9 cellular contexts compared by ENCODE assay signal in the genomic region with DNA sequence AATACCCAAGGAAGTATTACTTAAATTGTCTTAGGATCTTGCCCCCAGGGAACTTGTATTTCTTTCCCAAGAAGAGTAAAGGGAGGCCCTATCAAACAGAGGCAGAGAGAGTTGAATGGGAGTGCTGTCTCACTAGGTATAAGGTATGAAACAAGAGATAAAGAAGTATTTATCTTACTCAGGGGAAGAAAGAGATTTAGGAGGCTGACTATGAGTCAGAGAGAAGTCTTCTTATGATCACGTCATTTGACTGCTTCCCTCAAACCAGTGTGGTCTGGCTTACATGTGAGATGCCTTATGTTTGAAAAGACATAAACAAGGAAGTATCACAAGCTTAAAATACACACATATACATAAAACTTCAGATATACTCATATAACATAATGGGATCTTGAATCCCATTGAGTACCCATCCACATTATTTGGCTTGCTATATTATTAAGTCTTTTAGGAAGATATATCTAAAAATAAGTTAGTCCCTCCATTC. TPM values are rescaled to one million over a fixed set of nuclear protein-coding genes. Genes with fewer than 3 reads are reported as not detected.
DNase-seq lines count a peak whose midpoint lies in the region; ATAC-seq and TF ChIP-seq lines count a peak whose summit lies in the region.
"Had no signal": no experiment of that assay in that cellular context is flagged by ENCODE, and none has a peak within 500 bp of the region (broad histone marks: within the 10 kb centered on the region; RNA-seq: fewer than 3 reads in every experiment).

No MANE protein-coding gene starts in this region.

- H3K4me1 Mint-ChIP-seq in activated T-cell treated with anti-CD3 and anti-CD28 coated beads, Interleukin-2, amount 50 U/mL, for 72 hours (ENCODE audit: low read depth), result peaks cover 96% of the 10 kb centered on the region
- peaks cover 43% of the 10 kb centered on the region for H3K4me1 Mint-ChIP-seq in mesothelial cell of epicardium

- H3K36me3 Mint-ChIP-seq in activated T-cell treated with anti-CD3 and anti-CD28 coated beads, Interleukin-2, amount 50 U/mL, for 72 hours (ENCODE audit: insufficient read depth in 2 of 2), result peaks cover 7 to 13% of the 10 kb centered on the region in 2 donors
- no peaks in the 10 kb centered on the region for H3K36me3 Mint-ChIP-seq in mesothelial cell of epicardium

- in situ Hi-C loops in Caki2 (cut with HindIII; ENCODE audit: low pct_unique_long_range_greater_than_20kb, low sequenced_read_pairs), result no loop called here

- no peaks in the 10 kb centered on the region for H3K36me3 ChIP-seq in ovary

- 75 to 95% (median 79%) methylated on average over 1 of the region's 1 CpG for WGBS in ovary, 3 donors

- H3K27me3 ChIP-seq in ovary, result no peaks in the 10 kb centered on the region

- intact Hi-C loops in ovary (cut with DNase I), result no loop called here

- peaks cover 16% of the 10 kb centered on the region for H3K27me3 Mint-ChIP-seq in activated T-cell treated with anti-CD3 and anti-CD28 coated beads, Interleukin-2, amount 50 U/mL, for 72 hours (ENCODE audit: low read depth)
- no peaks in the 10 kb centered on the region for H3K27me3 Mint-ChIP-seq in mesothelial cell of epicardium (ENCODE audit: low read depth)

- TF ChIP-seq POLR2A in ovary (IDR thresholded peaks at IDR 0.05), result no peak

- peak overlapping the region; percentile 78 to 91 for H3K4me3 Mint-ChIP-seq in activated T-cell treated with anti-CD3 and anti-CD28 coated beads, Interleukin-2, amount 50 U/mL, for 72 hours
- no peak overlapping the region for H3K4me3 Mint-ChIP-seq in mesothelial cell of epicardium

- no peak overlapping the region for H3K27ac ChIP-seq in ovary

- TF ChIP-seq CTCF in ovary (IDR thresholded peaks at IDR 0.05) (no peak), mesothelial cell of epicardium (IDR thresholded peaks at IDR 0.05; ENCODE audit: unreplicated experiment) (no peak)

- no peak for TF ChIP-seq EP300 in ovary (IDR thresholded peaks at IDR 0.05)

- DNase-seq in Caki2 (ENCODE audit: low read depth) (peak; percentile 78), kidney tubule cell (ENCODE audit: low spot score) (peak; percentile 85), ovary (no peak), middle frontal gyrus (ENCODE audit: extremely low spot score, low spot score) (no peak), mesothelial cell of epicardium (ENCODE audit: low spot score in 2 of 2, unreplicated experiment in 2 of 2) (no peak)
- peak; percentile 59 to 71 for DNase-seq in activated T-cell treated with anti-CD3 and anti-CD28 coated beads, Interleukin-2, amount 50 U/mL, for 72 hours

- no peak overlapping the region for H3K4me3 ChIP-seq in ovary

- peaks cover 0 to 3% of the 10 kb centered on the region in 2 donors for H3K9me3 Mint-ChIP-seq in activated T-cell treated with anti-CD3 and anti-CD28 coated beads, Interleukin-2, amount 50 U/mL, for 72 hours
- H3K9me3 Mint-ChIP-seq in mesothelial cell of epicardium, result no peaks in the 10 kb centered on the region

- H3K9me3 ChIP-seq in ovary, result no peaks in the 10 kb centered on the region

- H3K4me1 ChIP-seq in ovary (ENCODE audit: insufficient read depth), result no peaks in the 10 kb centered on the region

- H3K27ac Mint-ChIP-seq in activated T-cell treated with anti-CD3 and anti-CD28 coated beads, Interleukin-2, amount 50 U/mL, for 72 hours, result peak overlapping the region; percentile 94
- no peak overlapping the region for H3K27ac Mint-ChIP-seq in mesothelial cell of epicardium

- ATAC-seq in GM19467 (IDR thresholded peaks at IDR 0.05; ENCODE audit: unreplicated experiment), result peak; percentile 32
- ATAC-seq in HG03565 (IDR thresholded peaks at IDR 0.05; ENCODE audit: unreplicated experiment), result peak; percentile 48
- ATAC-seq in activated T-cell treated with anti-CD3 and anti-CD28 coated beads, Interleukin-2, amount 50 U/mL, for 72 hours (replicated peaks in 1 of 2), result peak; percentile 80 to 81
- ATAC-seq: Panc1 had no signal

RNA-seq across cellular contexts. Expression of a gene that starts 29.6 kb away (rescaled TPM):
- 21.7 and 37.5 TPM in 2 replicates for total RNA-seq in Caki2 (2014; rRNA removed; shearing (Covaris generic); ENCODE audit: low replicate concordance)
- total RNA-seq in activated T-cell treated with anti-CD3 and anti-CD28 coated beads, Interleukin-2, amount 50 U/mL, for 72 hours, result 10 to 100 TPM; 14.3 TPM
- total RNA-seq in ovary (1 to 10 TPM in 6 of 7 donors, under 1 TPM in 1; 0.81 to 8.5 (median 2.0) TPM), mesothelial cell of epicardium (3.5 to 4.0 TPM (median 3.7 TPM) in 3 replicates)
- polyA plus RNA-seq in ovary, result 1 to 10 TPM; 1.7 to 5.5 TPM

Comparison
In these comparisons a context has a peak if more than half of its experiments do, and no peak if none do; other contexts are left out.
1. DNase-seq: peak in Caki2 (single experiment), activated T-cell treated with anti-CD3 and anti-CD28 coated beads, Interleukin-2, amount 50 U/mL, for 72 hours (2 of 2) and kidney tubule cell (single experiment); none in ovary (0 of 5), middle frontal gyrus (single experiment) and mesothelial cell of epicardium (0 of 2).
2. Peak in every context shown above with its lines, with median percentiles within 50 percentile points of each other: ATAC-seq.